ENCODE assay signal across 14 cellular contexts in the genomic region with DNA sequence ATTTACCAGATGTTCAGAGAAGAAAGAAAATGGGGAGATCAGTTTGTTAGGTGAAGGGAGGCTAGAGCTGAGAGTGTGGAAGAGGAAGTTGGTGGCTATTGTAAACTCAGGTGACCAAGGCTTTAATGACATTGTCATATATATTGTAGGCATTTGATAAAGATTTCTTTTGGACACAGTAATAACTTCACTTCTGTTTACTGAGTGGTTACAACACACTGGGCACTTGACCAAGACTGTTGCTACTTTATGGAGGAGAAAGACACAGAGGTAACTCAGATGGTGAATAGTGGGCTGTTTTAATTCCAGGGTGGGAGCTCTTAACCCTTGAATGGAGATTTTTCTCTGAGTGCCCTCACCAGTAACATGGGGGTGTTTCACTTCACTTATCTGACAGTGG. TPM values are rescaled to one million over a fixed set of nuclear protein-coding genes. Genes with fewer than 3 reads are reported as not detected.
DNase-seq lines count a peak whose midpoint lies in the region; ATAC-seq, FAIRE-seq and TF ChIP-seq lines count a peak whose summit lies in the region.
"Had no signal": no experiment of that assay in that cellular context is flagged by ENCODE, and none has a peak within 500 bp of the region (broad histone marks: within the 10 kb centered on the region; RNA-seq: fewer than 3 reads in every experiment).

No MANE protein-coding gene starts in this region.

- H3K4me3 ChIP-seq in coronary artery (no peak overlapping the region), HepG2 (replicated peaks in 1 of 3; ENCODE audit: insufficient read depth in 1 of 3, low read depth in 2 of 3, low read length in 3 of 3) (no peak overlapping the region), transverse colon (no peak overlapping the region)
- H3K4me3 ChIP-seq: thyroid gland had no signal

- no peak for ATAC-seq in activated CD8-positive, alpha-beta T cell treated with anti-CD3 and anti-CD28 coated beads for 36 hours
- no peak for ATAC-seq in activated CD8-positive, alpha-beta T cell treated with anti-CD3 and anti-CD28 coated beads, Interleukin-2, amount 10 ng/mL, durations not matched to agents 7 days and 5 days
- ATAC-seq in HepG2 (no peak), HG03139 (IDR thresholded peaks at IDR 0.05; ENCODE audit: unreplicated experiment) (no peak)
- no peak for ATAC-seq in activated CD4-positive, CD25-positive, alpha-beta regulatory T cell treated with anti-CD3 and anti-CD28 coated beads, Interleukin-2, amount 50 U/mL, for 24 hours
- ATAC-seq: natural killer cell treated with Interleukin-12 subunit alpha and Interleukin-12 subunit beta and Interleukin-15 and Interleukin-18, amount 100 ng/mL, for 72 hours had no signal

- H3K4me3 Mint-ChIP-seq in activated CD8-positive, alpha-beta T cell treated with anti-CD3 and anti-CD28 coated beads for 36 hours, result no peak overlapping the region
- no peak overlapping the region for H3K4me3 Mint-ChIP-seq in activated CD8-positive, alpha-beta T cell treated with anti-CD3 and anti-CD28 coated beads, Interleukin-2, amount 10 ng/mL, durations not matched to agents 7 days and 5 days
- H3K4me3 Mint-ChIP-seq: natural killer cell treated with Interleukin-12 subunit alpha and Interleukin-12 subunit beta and Interleukin-15 and Interleukin-18, amount 100 ng/mL, for 72 hours had no signal

- no peak for TF ChIP-seq POLR2A in HepG2 (IDR thresholded peaks at IDR 0.05; ENCODE audit: insufficient read depth in 1 of 2, low read depth in 2 of 2, low read length in 2 of 2)
- TF ChIP-seq POLR2A in transverse colon (IDR thresholded peaks at IDR 0.05), result no peak

- CTCF ChIA-PET in activated CD8-positive, alpha-beta T cell treated with anti-CD3 and anti-CD28 coated beads for 36 hours (lab: Charles Lee), result no interaction called here
- CTCF ChIA-PET in activated CD8-positive, alpha-beta T cell treated with anti-CD3 and anti-CD28 coated beads, Interleukin-2, amount 10 ng/mL, durations not matched to agents 7 days and 5 days (lab: Charles Lee), result no interaction called here
- CTCF ChIA-PET in HepG2 (lab: Yijun Ruan, JAX; ENCODE audit: low intra/inter-chr PET ratio, low total read pairs), result no interaction called here

- H3K27me3 ChIP-seq in HepG2 (ENCODE audit: control insufficient read depth in 1 of 2, insufficient read depth in 2 of 2, low read length in 2 of 2), result no peaks in the 10 kb centered on the region
- no peaks in the 10 kb centered on the region for H3K27me3 ChIP-seq in transverse colon
- H3K27me3 ChIP-seq: thyroid gland had no signal

- no peak overlapping the region for H3K9ac ChIP-seq in HepG2 (ENCODE audit: insufficient read depth, low read depth, low read length)

- TF ChIP-seq EP300 in HepG2 (IDR thresholded peaks at IDR 0.05; ENCODE audit: low read depth in 2 of 2, low read length in 2 of 2) (no peak), HepG2 (CRISPR knock-in tag; IDR thresholded peaks at IDR 0.05; ENCODE audit: borderline replicate concordance) (no peak), transverse colon (IDR thresholded peaks at IDR 0.05; ENCODE audit: low read depth) (no peak)

- H3K4me1 ChIP-seq in HepG2 (ENCODE audit: insufficient read depth, low read length) (peaks cover 12% of the 10 kb centered on the region), transverse colon (peaks cover 12 to 43% (median 24%) of the 10 kb centered on the region in 4 donors)

- no peak for DNase-seq in activated CD8-positive, alpha-beta T cell treated with anti-CD3 and anti-CD28 coated beads for 36 hours
- DNase-seq in activated CD8-positive, alpha-beta T cell treated with anti-CD3 and anti-CD28 coated beads, Interleukin-2, amount 10 ng/mL, durations not matched to agents 7 days and 5 days, result no peak
- DNase-seq in coronary artery (ENCODE audit: low spot score) (no peak), HepG2 (ENCODE audit: low spot score) (no peak), transverse colon (peak; percentile 64), KBM-7 (no peak)
- DNase-seq: activated CD4-positive, alpha-beta T cell treated with anti-CD3 and anti-CD28 coated beads, Interleukin-2, amount 50 U/mL, for 1 hour; activated effector memory CD4-positive, alpha-beta T cell treated with anti-CD3 and anti-CD28 coated beads, Interleukin-2, amount 50 U/mL, for 16 hours; DMS153 had no signal

- no peaks in the 10 kb centered on the region for H3K27me3 Mint-ChIP-seq in activated CD8-positive, alpha-beta T cell treated with anti-CD3 and anti-CD28 coated beads for 36 hours
- H3K27me3 Mint-ChIP-seq in activated CD8-positive, alpha-beta T cell treated with anti-CD3 and anti-CD28 coated beads, Interleukin-2, amount 10 ng/mL, durations not matched to agents 7 days and 5 days (ENCODE audit: low read depth), result no peaks in the 10 kb centered on the region
- H3K27me3 Mint-ChIP-seq: natural killer cell treated with Interleukin-12 subunit alpha and Interleukin-12 subunit beta and Interleukin-15 and Interleukin-18, amount 100 ng/mL, for 72 hours had no signal

- FAIRE-seq in HepG2 (lab: Jason Lieb, UNC), result no peak
- FAIRE-seq: colon had no signal

- no TSS peak for BruUV-seq in HepG2 (replicated peaks; lab: Mats Ljungman, UMichigan)

- intact Hi-C loops in activated CD8-positive, alpha-beta T cell treated with anti-CD3 and anti-CD28 coated beads for 36 hours (cut with micrococcal nuclease), result no loop called here
- intact Hi-C loops in HepG2 (cut with micrococcal nuclease; ENCODE audit: unreplicated experiment) (no loop called here), transverse colon (cut with DNase I; ENCODE audit: low total_unique reads) (no loop called here)

- peaks cover 54% of the 10 kb centered on the region for H3K79me2 ChIP-seq in HepG2 (ENCODE audit: insufficient read depth, low read length)

- no peak for TF ChIP-seq CTCF in activated CD8-positive, alpha-beta T cell treated with anti-CD3 and anti-CD28 coated beads for 36 hours (IDR thresholded peaks at IDR 0.05)
- TF ChIP-seq CTCF in coronary artery (IDR thresholded peaks at IDR 0.05), result no peak
- TF ChIP-seq CTCF in HepG2 (CRISPR knock-in tag; IDR thresholded peaks at IDR 0.05), result no peak
- no peak for TF ChIP-seq CTCF in transverse colon (IDR thresholded peaks at IDR 0.05)

- peaks cover 37% of the 10 kb centered on the region; the same call in 1 of the 2 replicates for H4K20me1 ChIP-seq in HepG2 (ENCODE audit: insufficient read depth, low read length)

- H2AFZ ChIP-seq in HepG2 (ENCODE audit: low read length), result no peak overlapping the region

- no peak overlapping the region for H3K4me2 ChIP-seq in HepG2 (ENCODE audit: low read depth, low read length)

- in situ Hi-C loops in HepG2 (cut with HindIII; ENCODE audit: extremely low pct_ligation_motif_present, low pct_unique_long_range_greater_than_20kb), result no loop called here
- in situ Hi-C loops in transverse colon (cut with MboI; ENCODE audit: low pct_ligation_motif_present in 1 of 4, low pct_unique_long_range_greater_than_20kb in 1 of 4, low sequenced_read_pairs in 3 of 4), result loop anchor here in 1 of 4 donors (25.0 kb wide), 1 partner anchor 188 kb away; no protein-coding TSS in a partner anchor
- in situ Hi-C loops in KBM-7 (cut with MboI; ENCODE audit: low pct_unique_long_range_greater_than_20kb, low sequenced_read_pairs), result no loop called here

- POLR2A ChIA-PET in activated CD8-positive, alpha-beta T cell treated with anti-CD3 and anti-CD28 coated beads for 36 hours (lab: Charles Lee), result no interaction called here
- POLR2A ChIA-PET in activated CD8-positive, alpha-beta T cell treated with anti-CD3 and anti-CD28 coated beads, Interleukin-2, amount 10 ng/mL, durations not matched to agents 7 days and 5 days (lab: Charles Lee), result no interaction called here
- POLR2A ChIA-PET in HepG2 (lab: Yijun Ruan, JAX), result no interaction called here

- TF ChIP-seq RAD21 in HepG2 (CRISPR knock-in tag; IDR thresholded peaks at IDR 0.05), result no peak

- peak overlapping the region; percentile 34 for H3K27ac Mint-ChIP-seq in activated CD8-positive, alpha-beta T cell treated with anti-CD3 and anti-CD28 coated beads for 36 hours
- no peak overlapping the region for H3K27ac Mint-ChIP-seq in activated CD8-positive, alpha-beta T cell treated with anti-CD3 and anti-CD28 coated beads, Interleukin-2, amount 10 ng/mL, durations not matched to agents 7 days and 5 days
- H3K27ac Mint-ChIP-seq: natural killer cell treated with Interleukin-12 subunit alpha and Interleukin-12 subunit beta and Interleukin-15 and Interleukin-18, amount 100 ng/mL, for 72 hours had no signal

- H3K9me3 ChIP-seq in HepG2 (ENCODE audit: low read length) (no peaks in the 10 kb centered on the region), transverse colon (no peaks in the 10 kb centered on the region)
- H3K9me3 ChIP-seq: thyroid gland had no signal

- H3K4me1 Mint-ChIP-seq in activated CD8-positive, alpha-beta T cell treated with anti-CD3 and anti-CD28 coated beads for 36 hours (ENCODE audit: low read depth), result peaks cover 18% of the 10 kb centered on the region
- H3K4me1 Mint-ChIP-seq in activated CD8-positive, alpha-beta T cell treated with anti-CD3 and anti-CD28 coated beads, Interleukin-2, amount 10 ng/mL, durations not matched to agents 7 days and 5 days (ENCODE audit: low read depth), result no peaks in the 10 kb centered on the region

- H3K36me3 ChIP-seq in HepG2 (replicated peaks in 1 of 2; ENCODE audit: control insufficient read depth in 1 of 2, insufficient read depth in 2 of 2, low read length in 2 of 2) (peaks cover 31 to 65% of the 10 kb centered on the region in 2 experiments), transverse colon (peaks cover 0 to 24% (median 9%) of the 10 kb centered on the region in 4 donors)

- peaks cover 43% of the 10 kb centered on the region for H3K36me3 Mint-ChIP-seq in activated CD8-positive, alpha-beta T cell treated with anti-CD3 and anti-CD28 coated beads for 36 hours (ENCODE audit: low read depth)
- peaks cover 31% of the 10 kb centered on the region for H3K36me3 Mint-ChIP-seq in activated CD8-positive, alpha-beta T cell treated with anti-CD3 and anti-CD28 coated beads, Interleukin-2, amount 10 ng/mL, durations not matched to agents 7 days and 5 days (ENCODE audit: low read depth)

- H3K27ac ChIP-seq in coronary artery (peak overlapping the region; percentile 13 to 57), HepG2 (ENCODE audit: extremely low read length, insufficient read depth, low read length) (no peak overlapping the region), transverse colon (peak overlapping the region; percentile 19 to 55 (median 42))

- no peaks in the 10 kb centered on the region for H3K9me3 Mint-ChIP-seq in activated CD8-positive, alpha-beta T cell treated with anti-CD3 and anti-CD28 coated beads for 36 hours
- no peaks in the 10 kb centered on the region for H3K9me3 Mint-ChIP-seq in activated CD8-positive, alpha-beta T cell treated with anti-CD3 and anti-CD28 coated beads, Interleukin-2, amount 10 ng/mL, durations not matched to agents 7 days and 5 days (ENCODE audit: insufficient read depth)
- H3K9me3 Mint-ChIP-seq: natural killer cell treated with Interleukin-12 subunit alpha and Interleukin-12 subunit beta and Interleukin-15 and Interleukin-18, amount 100 ng/mL, for 72 hours had no signal

RNA-seq across cellular contexts. Expression of gene TNRC6A, which starts 46.0 kb away (rescaled TPM):
- total RNA-seq in activated CD8-positive, alpha-beta T cell treated with anti-CD3 and anti-CD28 coated beads for 36 hours, result 10 to 100 TPM; 27.7 to 28.9 TPM
- 10 to 100 TPM; 28.8 to 28.9 TPM for total RNA-seq in activated CD8-positive, alpha-beta T cell treated with anti-CD3 and anti-CD28 coated beads, Interleukin-2, amount 10 ng/mL, durations not matched to agents 7 days and 5 days
- total RNA-seq in HepG2 (2016; rRNA removed; fragmentation: Illumina TruSeq; extraction: Trizol) (26.7 and 30.9 TPM in 2 replicates), transverse colon (10 to 100 TPM; 48.2 to 77.2 (median 54.8) TPM)
- total RNA-seq in HepG2 (2016; cell fraction: cytosol; rRNA removed; fragmentation: Illumina TruSeq; extraction: Trizol; ENCODE audit: low read depth), result 6.9 and 8.1 TPM in 2 replicates
- total RNA-seq in HepG2 (2016; cell fraction: insoluble cytoplasmic fraction; rRNA removed; fragmentation: Illumina TruSeq; extraction: Trizol), result 24.9 and 33.4 TPM in 2 replicates
- total RNA-seq in HepG2 (2016; cell fraction: membrane; rRNA removed; fragmentation: Illumina TruSeq; extraction: Trizol), result 10.5 and 13.0 TPM in 2 replicates
- 75.1 and 92.8 TPM in 2 replicates for total RNA-seq in HepG2 (2016; cell fraction: nucleus; rRNA removed; fragmentation: Illumina TruSeq; extraction: Trizol)
- polyA plus RNA-seq in HepG2 (2011; rRNA removed), result 43.6 and 49.2 TPM in 2 replicates
- polyA plus RNA-seq in HepG2 (2011; cell fraction: cytosol; rRNA removed), result 25.1 and 25.7 TPM in 2 replicates
- 154 and 160 TPM in 2 replicates for polyA plus RNA-seq in HepG2 (2011; cell fraction: nucleus; rRNA removed)
- 30.0 and 33.6 TPM in 2 replicates for polyA plus RNA-seq in HepG2 (2012)
- 0.53 and 1.5 TPM in 2 replicates for polyA plus RNA-seq in HepG2 (2016; cell fraction: cytosol; fragmentation: Illumina TruSeq; extraction: Trizol; ENCODE audit: low read depth)
- polyA plus RNA-seq in HepG2 (2016; cell fraction: insoluble cytoplasmic fraction; fragmentation: Illumina TruSeq; extraction: Trizol; ENCODE audit: low read depth), result 17.2 and 18.0 TPM in 2 replicates
- 1.1 and 1.6 TPM in 2 replicates for polyA plus RNA-seq in HepG2 (2016; cell fraction: membrane; fragmentation: Illumina TruSeq; extraction: Trizol; ENCODE audit: low read depth)
- polyA plus RNA-seq in HepG2 (2016; cell fraction: nucleus; fragmentation: Illumina TruSeq; extraction: Trizol; ENCODE audit: insufficient read depth, low read depth), result 103 and 113 TPM in 2 replicates
- 70.9 TPM in 2 replicates for polyA minus RNA-seq in HepG2 (2011; rRNA and poly(A)+ RNA removed; ENCODE audit: low replicate concordance)
- 19.3 and 29.4 TPM in 2 replicates for polyA minus RNA-seq in HepG2 (2011; cell fraction: cytosol; rRNA and poly(A)+ RNA removed)
- 205 and 259 TPM in 2 replicates for polyA minus RNA-seq in HepG2 (2011; cell fraction: nucleus; rRNA and poly(A)+ RNA removed)
